Comparison of ENCODE assay signal across 1 cellular context in the genomic region with DNA sequence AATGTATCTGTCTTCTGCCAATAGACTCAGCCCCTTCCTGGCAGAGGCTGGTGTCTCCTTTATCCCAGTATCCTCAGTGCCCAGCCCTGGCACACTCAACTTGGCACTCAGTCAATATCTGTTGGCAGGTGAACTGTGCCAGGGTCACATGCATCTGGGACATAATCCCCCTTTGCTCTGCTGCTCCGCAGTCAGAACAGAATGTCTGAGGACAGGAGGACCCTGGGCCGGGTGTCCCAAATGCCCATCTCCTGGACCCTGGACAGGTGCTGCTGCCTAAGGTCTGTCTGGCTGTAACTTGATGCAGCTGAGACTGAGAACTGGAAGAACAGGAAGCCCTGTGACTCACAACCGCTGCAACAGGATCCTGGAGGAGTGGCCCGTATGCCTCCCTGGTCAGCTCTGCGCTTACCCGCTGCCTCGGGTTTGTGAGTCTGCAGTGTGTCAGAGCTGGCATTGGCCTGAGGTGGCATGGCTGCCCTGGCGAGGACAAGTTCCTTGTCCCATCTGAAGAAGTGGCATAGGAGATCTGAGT.
TF ChIP-seq lines count a peak whose summit lies in the region.

No MANE protein-coding gene starts in this region.

TF ChIP-seq in GM23338, 12 proteins besides CTCF, POLR2A, EP300 and RAD21 (continued from another document):
- TF ChIP-seq CREB1 (CRISPR knock-in tag; IDR thresholded peaks at IDR 0.05; ENCODE audit: low read depth) (no peak), ZNF331 (CRISPR knock-in tag; IDR thresholded peaks at IDR 0.05; ENCODE audit: low read depth) (no peak)
- TF ChIP-seq, protein P1, sequence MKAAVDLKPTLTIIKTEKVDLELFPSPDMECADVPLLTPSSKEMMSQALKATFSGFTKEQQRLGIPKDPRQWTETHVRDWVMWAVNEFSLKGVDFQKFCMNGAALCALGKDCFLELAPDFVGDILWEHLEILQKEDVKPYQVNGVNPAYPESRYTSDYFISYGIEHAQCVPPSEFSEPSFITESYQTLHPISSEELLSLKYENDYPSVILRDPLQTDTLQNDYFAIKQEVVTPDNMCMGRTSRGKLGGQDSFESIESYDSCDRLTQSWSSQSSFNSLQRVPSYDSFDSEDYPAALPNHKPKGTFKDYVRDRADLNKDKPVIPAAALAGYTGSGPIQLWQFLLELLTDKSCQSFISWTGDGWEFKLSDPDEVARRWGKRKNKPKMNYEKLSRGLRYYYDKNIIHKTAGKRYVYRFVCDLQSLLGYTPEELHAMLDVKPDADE (IDR thresholded peaks at IDR 0.05) = no peak
- TF ChIP-seq, protein P2, sequence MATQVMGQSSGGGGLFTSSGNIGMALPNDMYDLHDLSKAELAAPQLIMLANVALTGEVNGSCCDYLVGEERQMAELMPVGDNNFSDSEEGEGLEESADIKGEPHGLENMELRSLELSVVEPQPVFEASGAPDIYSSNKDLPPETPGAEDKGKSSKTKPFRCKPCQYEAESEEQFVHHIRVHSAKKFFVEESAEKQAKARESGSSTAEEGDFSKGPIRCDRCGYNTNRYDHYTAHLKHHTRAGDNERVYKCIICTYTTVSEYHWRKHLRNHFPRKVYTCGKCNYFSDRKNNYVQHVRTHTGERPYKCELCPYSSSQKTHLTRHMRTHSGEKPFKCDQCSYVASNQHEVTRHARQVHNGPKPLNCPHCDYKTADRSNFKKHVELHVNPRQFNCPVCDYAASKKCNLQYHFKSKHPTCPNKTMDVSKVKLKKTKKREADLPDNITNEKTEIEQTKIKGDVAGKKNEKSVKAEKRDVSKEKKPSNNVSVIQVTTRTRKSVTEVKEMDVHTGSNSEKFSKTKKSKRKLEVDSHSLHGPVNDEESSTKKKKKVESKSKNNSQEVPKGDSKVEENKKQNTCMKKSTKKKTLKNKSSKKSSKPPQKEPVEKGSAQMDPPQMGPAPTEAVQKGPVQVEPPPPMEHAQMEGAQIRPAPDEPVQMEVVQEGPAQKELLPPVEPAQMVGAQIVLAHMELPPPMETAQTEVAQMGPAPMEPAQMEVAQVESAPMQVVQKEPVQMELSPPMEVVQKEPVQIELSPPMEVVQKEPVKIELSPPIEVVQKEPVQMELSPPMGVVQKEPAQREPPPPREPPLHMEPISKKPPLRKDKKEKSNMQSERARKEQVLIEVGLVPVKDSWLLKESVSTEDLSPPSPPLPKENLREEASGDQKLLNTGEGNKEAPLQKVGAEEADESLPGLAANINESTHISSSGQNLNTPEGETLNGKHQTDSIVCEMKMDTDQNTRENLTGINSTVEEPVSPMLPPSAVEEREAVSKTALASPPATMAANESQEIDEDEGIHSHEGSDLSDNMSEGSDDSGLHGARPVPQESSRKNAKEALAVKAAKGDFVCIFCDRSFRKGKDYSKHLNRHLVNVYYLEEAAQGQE (IDR thresholded peaks at IDR 0.05; ENCODE audit: unreplicated experiment) = no peak
